In genomic region chr3:124826703-124827102, GRCh38 we compare ENCODE assay signal across 9 cellular contexts.
DNase-seq lines count a peak whose midpoint lies in the region; ATAC-seq and TF ChIP-seq lines count a peak whose summit lies in the region.
"Had no signal": no experiment of that assay in that cellular context is flagged by ENCODE, and none has a peak within 500 bp of the region (broad histone marks: within the 10 kb centered on the region; RNA-seq: fewer than 3 reads in every experiment).

No MANE protein-coding gene starts in this region.

- H3K4me3 Mint-ChIP-seq in CD8-positive, alpha-beta memory T cell: no peak overlapping the region

- H3K4me1 Mint-ChIP-seq in CD8-positive, alpha-beta memory T cell: no peaks in the 10 kb centered on the region

- no peak overlapping the region for H3K27ac Mint-ChIP-seq in CD8-positive, alpha-beta memory T cell

- H3K27me3 Mint-ChIP-seq in CD8-positive, alpha-beta memory T cell: peaks cover 6 to 20% of the 10 kb centered on the region in 2 donors

- H3K4me3 ChIP-seq in AG10803 (ENCODE audit: low read length) (no peak overlapping the region), esophagus (ENCODE audit: low read depth in 1 of 2, low read length in 2 of 2) (no peak overlapping the region), H7 (ENCODE audit: insufficient read depth, low read depth, low read length) (no peak overlapping the region)
- no peak overlapping the region for H3K4me3 ChIP-seq in CD8-positive, alpha-beta memory T cell (ENCODE audit: low read length)

- H3K27ac ChIP-seq in esophagus (ENCODE audit: low read depth in 2 of 2, low read length in 1 of 2): peak overlapping the region; percentile 74 to 82
- H3K27ac ChIP-seq in CD8-positive, alpha-beta memory T cell (ENCODE audit: low read depth, low read length): no peak overlapping the region

- TF ChIP-seq CTCF in AG10803 (conservative IDR thresholded peaks at IDR 0.05; ENCODE audit: low read length): no peak

- no peak for ATAC-seq in HG02798 (IDR thresholded peaks at IDR 0.05; ENCODE audit: poor library complexity, unreplicated experiment)

- DNase-seq in AG10803 (ENCODE audit: low read depth): peak; percentile 87
- peak; percentile 78 for DNase-seq in NCI-H226
- peak; percentile 14 for DNase-seq in occipital lobe (lab: John Stamatoyannopoulos, UW)
- no peak for DNase-seq in H7
- no peak for DNase-seq in CD8-positive, alpha-beta memory T cell
- DNase-seq in DMS153 treated with DMSO at 0.1 percent for 48 hours (lab: John Stamatoyannopoulos, UW; ENCODE audit: unreplicated experiment): no peak
- DNase-seq: NCI-H1417 had no signal

- H3K9me3 Mint-ChIP-seq in CD8-positive, alpha-beta memory T cell: no peaks in the 10 kb centered on the region

- 14 to 36% methylated on average over 3 of the region's 3 CpGs for WGBS in esophagus, 2 donors

- H3K9me3 ChIP-seq in esophagus (ENCODE audit: control insufficient read depth in 2 of 2, insufficient read depth in 1 of 2, low read depth in 1 of 2, low read length in 1 of 2): no peaks in the 10 kb centered on the region
- H3K9me3 ChIP-seq in CD8-positive, alpha-beta memory T cell (ENCODE audit: low read length): no peaks in the 10 kb centered on the region

- CTCF ChIA-PET in CD8-positive, alpha-beta memory T cell (lab: Charles Lee): no interaction called here

- H3K36me3 Mint-ChIP-seq in CD8-positive, alpha-beta memory T cell: no peaks in the 10 kb centered on the region

- H3K4me1 ChIP-seq in esophagus (ENCODE audit: control insufficient read depth in 2 of 2, insufficient read depth in 2 of 2, low read length in 1 of 2): peaks cover 3 to 7% of the 10 kb centered on the region in 2 donors
- H3K4me1 ChIP-seq in CD8-positive, alpha-beta memory T cell (ENCODE audit: insufficient read depth, low read length): no peaks in the 10 kb centered on the region

- H3K36me3 ChIP-seq in esophagus (ENCODE audit: control insufficient read depth in 2 of 2, insufficient read depth in 2 of 2, low read length in 1 of 2) (peaks cover 0 to 4% of the 10 kb centered on the region in 2 donors), H7 (replicated peaks; ENCODE audit: control insufficient read depth, insufficient read depth, low read length) (peaks cover 5% of the 10 kb centered on the region)
- H3K36me3 ChIP-seq in CD8-positive, alpha-beta memory T cell (ENCODE audit: insufficient read depth, low read length): no peaks in the 10 kb centered on the region

- POLR2A ChIA-PET in CD8-positive, alpha-beta memory T cell (lab: Charles Lee): no interaction called here

- H3K27me3 ChIP-seq in esophagus (ENCODE audit: control insufficient read depth in 1 of 2, insufficient read depth in 2 of 2, low read length in 2 of 2) (no peaks in the 10 kb centered on the region), H7 (ENCODE audit: control insufficient read depth, insufficient read depth, low read length) (no peaks in the 10 kb centered on the region)
- H3K27me3 ChIP-seq in CD8-positive, alpha-beta memory T cell (ENCODE audit: insufficient read depth, low read length, poor library complexity, severe bottlenecking): no peaks in the 10 kb centered on the region

Comparison
In these comparisons a context has a peak if more than half of its experiments do, and no peak if none do; other contexts are left out.
1. DNase-seq: peak in AG10803 (single experiment), NCI-H226 (single experiment) and occipital lobe (single experiment); none in H7 (single experiment), CD8-positive, alpha-beta memory T cell (0 of 5) and DMS153 treated with DMSO at 0.1 percent for 48 hours (single experiment).